ENCODE assay signal across 8 cellular contexts in genomic region chr10:79266092-79266491, GRCh38.
DNase-seq lines count a peak whose midpoint lies in the region; ATAC-seq and TF ChIP-seq lines count a peak whose summit lies in the region.

No MANE protein-coding gene starts in this region.

- DNase-seq in activated T-cell treated with anti-CD3 and anti-CD28 coated beads, Interleukin-2, amount 50 U/mL, for 24 hours: no peak
- DNase-seq in activated T-cell treated with anti-CD3 and anti-CD28 coated beads for 4 hours (no peak), adrenal gland (no peak), naive B cell (no peak), SKM-1 treated with dmso at 0.1 percent for 144 hours (lab: John Stamatoyannopoulos, UW; ENCODE audit: unreplicated experiment) (no peak), omental fat pad (ENCODE audit: low spot score) (no peak), WERI-Rb-1 (no peak)

- H3K4me3 Mint-ChIP-seq in activated T-cell treated with anti-CD3 and anti-CD28 coated beads, Interleukin-2, amount 50 U/mL, for 24 hours: no peak overlapping the region
- peak overlapping the region in 7 of 8 donors; percentile 54 to 82 (median 66) for H3K4me3 Mint-ChIP-seq in naive B cell

- H3K27me3 ChIP-seq in adrenal gland: no peaks in the 10 kb centered on the region
- H3K27me3 ChIP-seq in WERI-Rb-1 (ENCODE audit: insufficient read depth, low read depth, severe bottlenecking): no peaks in the 10 kb centered on the region

- ATAC-seq in HG03097 (IDR thresholded peaks at IDR 0.05; ENCODE audit: low FRiP score, unreplicated experiment): peak; percentile 42
- ATAC-seq in naive B cell (ENCODE audit: low read depth in 2 of 2): peak; percentile 65 to 75
- ATAC-seq in omental fat pad (ENCODE audit: low FRiP score): no peak

- 58 to 68% (median 61%) methylated on average over 5 to 6 of the region's 6 CpGs for WGBS in adrenal gland, 4 donors

- intact Hi-C loops in adrenal gland (cut with DNase I): no loop called here

- H3K27ac ChIP-seq in adrenal gland (peak overlapping the region in 4 of 5 donors; percentile 46 to 96 (median 78)), WERI-Rb-1 (no peak overlapping the region)

- TF ChIP-seq CTCF in adrenal gland (IDR thresholded peaks at IDR 0.05) (no peak), omental fat pad (IDR thresholded peaks at IDR 0.05) (no peak), WERI-Rb-1 (IDR thresholded peaks at IDR 0.05; ENCODE audit: low read depth, low read length) (no peak)

- H3K27ac Mint-ChIP-seq in activated T-cell treated with anti-CD3 and anti-CD28 coated beads, Interleukin-2, amount 50 U/mL, for 24 hours: peak overlapping the region; percentile 81
- H3K27ac Mint-ChIP-seq in naive B cell: peak overlapping the region; percentile 51 to 92 (median 82)

- H3K4me1 Mint-ChIP-seq in activated T-cell treated with anti-CD3 and anti-CD28 coated beads, Interleukin-2, amount 50 U/mL, for 24 hours (ENCODE audit: low read depth): peaks cover 26% of the 10 kb centered on the region
- peaks cover 50 to 86% (median 82%) of the 10 kb centered on the region in 3 donors for H3K4me1 Mint-ChIP-seq in naive B cell

- H3K36me3 ChIP-seq in adrenal gland (replicated peaks in 1 of 2) (no peaks in the 10 kb centered on the region), WERI-Rb-1 (peaks cover 11% of the 10 kb centered on the region)

- H3K4me3 ChIP-seq in adrenal gland (no peak overlapping the region), WERI-Rb-1 (ENCODE audit: low read depth, low read length) (no peak overlapping the region)

- H3K9me3 Mint-ChIP-seq in activated T-cell treated with anti-CD3 and anti-CD28 coated beads, Interleukin-2, amount 50 U/mL, for 24 hours: no peaks in the 10 kb centered on the region
- no peaks in the 10 kb centered on the region for H3K9me3 Mint-ChIP-seq in naive B cell

- H3K27me3 Mint-ChIP-seq in activated T-cell treated with anti-CD3 and anti-CD28 coated beads, Interleukin-2, amount 50 U/mL, for 24 hours: no peaks in the 10 kb centered on the region
- H3K27me3 Mint-ChIP-seq in naive B cell: no peaks in the 10 kb centered on the region

- peaks cover 3% of the 10 kb centered on the region for H3K36me3 Mint-ChIP-seq in activated T-cell treated with anti-CD3 and anti-CD28 coated beads, Interleukin-2, amount 50 U/mL, for 24 hours (ENCODE audit: low read depth)
- H3K36me3 Mint-ChIP-seq in naive B cell: no peaks in the 10 kb centered on the region

- TF ChIP-seq POLR2A in adrenal gland (IDR thresholded peaks at IDR 0.05): no peak

- H3K4me1 ChIP-seq in adrenal gland (replicated peaks in 1 of 2): peaks cover 29 to 83% of the 10 kb centered on the region in 2 donors

- no peaks in the 10 kb centered on the region for H3K9me3 ChIP-seq in adrenal gland (replicated peaks in 1 of 3)
- no peaks in the 10 kb centered on the region for H3K9me3 ChIP-seq in WERI-Rb-1 (ENCODE audit: severe bottlenecking)
